In the genomic region with DNA sequence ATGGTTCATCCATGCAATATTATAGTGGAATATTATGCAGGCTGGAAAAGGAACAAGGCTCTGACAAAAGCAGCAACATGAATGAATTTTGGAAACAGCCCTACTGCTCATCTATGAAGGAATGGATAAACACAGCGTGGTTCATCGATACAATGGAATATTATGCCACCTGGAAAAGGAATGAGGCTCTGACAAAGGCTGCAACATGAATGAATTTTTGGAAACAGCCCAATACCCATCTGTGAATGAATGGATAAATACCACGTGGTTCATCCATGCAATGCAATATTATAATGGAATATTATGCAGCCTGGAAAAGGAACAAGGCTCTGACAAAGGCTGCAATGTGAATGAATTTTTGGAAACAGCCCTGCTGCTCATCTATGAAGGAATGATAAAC, we compare ENCODE assay signal across 2 cellular contexts.
TF ChIP-seq lines count a peak whose summit lies in the region.

No MANE protein-coding gene starts in this region.

TF ChIP-seq in HEK293, 187 proteins besides CTCF, POLR2A, EP300 and RAD21 (continued from another document):
- peak; percentile 45 for TF ChIP-seq ZNF146 (tag by site-specific recombination; IDR thresholded peaks at IDR 0.05)

TF ChIP-seq in WTC11, 78 proteins besides CTCF, POLR2A, EP300 and RAD21 (continued from another document):
- TF ChIP-seq, protein P1, sequence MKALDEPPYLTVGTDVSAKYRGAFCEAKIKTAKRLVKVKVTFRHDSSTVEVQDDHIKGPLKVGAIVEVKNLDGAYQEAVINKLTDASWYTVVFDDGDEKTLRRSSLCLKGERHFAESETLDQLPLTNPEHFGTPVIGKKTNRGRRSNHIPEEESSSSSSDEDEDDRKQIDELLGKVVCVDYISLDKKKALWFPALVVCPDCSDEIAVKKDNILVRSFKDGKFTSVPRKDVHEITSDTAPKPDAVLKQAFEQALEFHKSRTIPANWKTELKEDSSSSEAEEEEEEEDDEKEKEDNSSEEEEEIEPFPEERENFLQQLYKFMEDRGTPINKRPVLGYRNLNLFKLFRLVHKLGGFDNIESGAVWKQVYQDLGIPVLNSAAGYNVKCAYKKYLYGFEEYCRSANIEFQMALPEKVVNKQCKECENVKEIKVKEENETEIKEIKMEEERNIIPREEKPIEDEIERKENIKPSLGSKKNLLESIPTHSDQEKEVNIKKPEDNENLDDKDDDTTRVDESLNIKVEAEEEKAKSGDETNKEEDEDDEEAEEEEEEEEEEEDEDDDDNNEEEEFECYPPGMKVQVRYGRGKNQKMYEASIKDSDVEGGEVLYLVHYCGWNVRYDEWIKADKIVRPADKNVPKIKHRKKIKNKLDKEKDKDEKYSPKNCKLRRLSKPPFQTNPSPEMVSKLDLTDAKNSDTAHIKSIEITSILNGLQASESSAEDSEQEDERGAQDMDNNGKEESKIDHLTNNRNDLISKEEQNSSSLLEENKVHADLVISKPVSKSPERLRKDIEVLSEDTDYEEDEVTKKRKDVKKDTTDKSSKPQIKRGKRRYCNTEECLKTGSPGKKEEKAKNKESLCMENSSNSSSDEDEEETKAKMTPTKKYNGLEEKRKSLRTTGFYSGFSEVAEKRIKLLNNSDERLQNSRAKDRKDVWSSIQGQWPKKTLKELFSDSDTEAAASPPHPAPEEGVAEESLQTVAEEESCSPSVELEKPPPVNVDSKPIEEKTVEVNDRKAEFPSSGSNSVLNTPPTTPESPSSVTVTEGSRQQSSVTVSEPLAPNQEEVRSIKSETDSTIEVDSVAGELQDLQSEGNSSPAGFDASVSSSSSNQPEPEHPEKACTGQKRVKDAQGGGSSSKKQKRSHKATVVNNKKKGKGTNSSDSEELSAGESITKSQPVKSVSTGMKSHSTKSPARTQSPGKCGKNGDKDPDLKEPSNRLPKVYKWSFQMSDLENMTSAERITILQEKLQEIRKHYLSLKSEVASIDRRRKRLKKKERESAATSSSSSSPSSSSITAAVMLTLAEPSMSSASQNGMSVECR (CRISPR knock-in tag; IDR thresholded peaks at IDR 0.05; ENCODE audit: borderline replicate concordance): no peak
